16 cellular contexts compared by ENCODE assay signal in genomic region chr6:105917038-105917695, GRCh38.
DNase-seq lines count a peak whose midpoint lies in the region; ATAC-seq and TF ChIP-seq lines count a peak whose summit lies in the region.
"Had no signal": no experiment of that assay in that cellular context is flagged by ENCODE, and none has a peak within 500 bp of the region (broad histone marks: within the 10 kb centered on the region; RNA-seq: fewer than 3 reads in every experiment).

No MANE protein-coding gene starts in this region.

- TF ChIP-seq EP300 in stomach (IDR thresholded peaks at IDR 0.05), result no peak

- TF ChIP-seq CTCF in body of pancreas (IDR thresholded peaks at IDR 0.05) (no peak), dorsolateral prefrontal cortex (IDR thresholded peaks at IDR 0.05 in 54 of 56, conservative IDR thresholded peaks at IDR 0.05 in 2 of 56; ENCODE audit: low read depth in 1 of 56, partially characterized antibody in 56 of 56) (no peak), stomach (IDR thresholded peaks at IDR 0.05) (no peak), GM20000 (IDR thresholded peaks at IDR 0.05; ENCODE audit: extremely low read depth, missing control alignments) (no peak)

- H3K9me3 ChIP-seq in body of pancreas, result no peaks in the 10 kb centered on the region
- H3K9me3 ChIP-seq in stomach, result no peaks in the 10 kb centered on the region

- intact Hi-C loops in body of pancreas (cut with DNase I) (no loop called here), dorsolateral prefrontal cortex (cut with DNase I) (no loop called here), stomach (cut with DNase I; ENCODE audit: low total_unique reads) (no loop called here)

- ATAC-seq in body of pancreas, result peak; percentile 58
- ATAC-seq: GM12878 had no signal

- H3K4me1 ChIP-seq in body of pancreas, result peaks cover 4% of the 10 kb centered on the region
- peaks cover 0 to 9% (median 0%) of the 10 kb centered on the region in 4 donors for H3K4me1 ChIP-seq in stomach

- 21 to 42% methylated on average over 2 of the region's 2 CpGs for WGBS in body of pancreas, 2 donors
- WGBS in stomach, 5 donors, result 75 to 80% (median 76%) methylated on average over 2 of the region's 2 CpGs

- DNase-seq in body of pancreas, result no peak
- DNase-seq in dorsolateral prefrontal cortex, result no peak
- peak; percentile 65 for DNase-seq in inferior parietal cortex (ENCODE audit: extremely low spot score)
- no peak for DNase-seq in stomach
- DNase-seq in DMS 273 treated with DMSO at 0.1 percent for 48 hours (lab: John Stamatoyannopoulos, UW), result no peak
- no peak for DNase-seq in GM20000 (ENCODE audit: low spot score)
- DNase-seq in NCI-H1930 (lab: John Stamatoyannopoulos, UW), result no peak
- DNase-seq: CD4-positive, CD25-positive, alpha-beta regulatory T cell; DMS79 treated with DMSO at 0.1 percent for 48 hours; Kasumi-1; NCI-H1417; NCI-H1694 treated with DMSO at 0.1 percent for 48 hours; NCI-H446; NCI-H526; OCI-M1 had no signal

- H3K27me3 ChIP-seq in body of pancreas, result no peaks in the 10 kb centered on the region
- H3K27me3 ChIP-seq in dorsolateral prefrontal cortex, result peaks cover 0 to 3% (median 0%) of the 10 kb centered on the region in 45 donors
- no peaks in the 10 kb centered on the region for H3K27me3 ChIP-seq in stomach

- H3K4me3 ChIP-seq in body of pancreas, result no peak overlapping the region
- H3K4me3 ChIP-seq in dorsolateral prefrontal cortex, result peak overlapping the region in 2 of 59 donors; percentile 2 to 4
- H3K4me3 ChIP-seq in stomach, result no peak overlapping the region
- H3K4me3 ChIP-seq: GM12878 had no signal

- TF ChIP-seq POLR2A in body of pancreas (IDR thresholded peaks at IDR 0.05) (no peak), stomach (IDR thresholded peaks at IDR 0.05) (no peak)

- H3K27ac ChIP-seq in body of pancreas, result peak overlapping the region in 2 of 4 donors; percentile 29 to 37
- H3K27ac ChIP-seq in dorsolateral prefrontal cortex, result peak overlapping the region in 44 of 59 donors; percentile 4 to 80 (median 50)
- peak overlapping the region in 3 of 5 donors; percentile 15 to 51 (median 36) for H3K27ac ChIP-seq in stomach

- no peaks in the 10 kb centered on the region for H3K36me3 ChIP-seq in body of pancreas (replicated peaks in 1 of 2; ENCODE audit: insufficient read depth in 1 of 2, low read depth in 2 of 2)
- H3K36me3 ChIP-seq in stomach, result no peaks in the 10 kb centered on the region
